8 cellular contexts compared by ENCODE assay signal in the genomic region with DNA sequence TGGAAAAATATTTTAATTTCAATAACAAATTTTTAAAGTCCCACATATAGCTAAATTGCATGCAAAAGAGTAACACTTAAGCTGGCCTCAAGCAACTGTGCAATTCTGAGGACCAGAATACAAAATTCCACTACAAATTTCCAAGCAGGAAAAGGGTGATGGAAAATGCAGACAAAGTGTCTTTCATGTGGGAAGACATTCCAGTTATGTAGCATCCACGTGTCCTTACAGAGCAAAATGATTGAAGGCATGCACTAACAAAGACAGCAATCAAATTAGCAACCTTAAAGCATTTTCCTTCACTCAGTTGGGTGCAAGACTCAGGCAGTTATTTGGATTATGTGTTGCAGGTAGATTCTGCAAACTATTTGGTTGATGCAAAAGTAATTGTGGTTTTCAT.
"Had no signal": no experiment of that assay in that cellular context is flagged by ENCODE, and none has a peak within 500 bp of the region (broad histone marks: within the 10 kb centered on the region; RNA-seq: fewer than 3 reads in every experiment).

No MANE protein-coding gene starts in this region.

- H3K27ac ChIP-seq: GM23248, HL-60 had no signal

- H3K9ac ChIP-seq: GM23248 had no signal

- ATAC-seq: K562 had no signal

- H2AFZ ChIP-seq: GM23248 had no signal

- FAIRE-seq: K562 had no signal

- DNase-seq: GM23248, GOT3, H9, HCEC 1CT, IMR-90, KG1 had no signal

- H3K4me3 ChIP-seq: GM23248, K562 had no signal
